21 cellular contexts compared by ENCODE assay signal in the genomic region with DNA sequence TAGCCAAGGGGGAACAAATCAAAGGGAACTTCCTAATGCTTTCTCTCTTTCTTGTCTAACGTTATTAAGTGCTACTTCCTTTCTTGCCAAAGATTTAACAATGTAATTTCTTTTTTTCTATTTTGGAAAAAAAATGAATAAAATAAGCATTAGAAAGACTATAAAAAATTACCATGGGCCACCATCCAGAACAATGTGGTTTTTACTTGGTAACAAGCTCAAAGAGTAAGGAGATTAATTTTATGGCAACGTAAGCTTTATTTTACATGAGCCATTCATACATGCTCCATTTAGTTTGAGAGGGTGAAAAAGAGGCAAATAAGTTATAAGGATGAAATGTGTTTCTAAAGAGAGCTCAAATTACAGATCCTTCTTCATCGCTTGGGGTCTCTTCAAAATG.
"Had no signal": no experiment of that assay in that cellular context is flagged by ENCODE, and none has a peak within 500 bp of the region (broad histone marks: within the 10 kb centered on the region; RNA-seq: fewer than 3 reads in every experiment).

No MANE protein-coding gene starts in this region.

- H3K27ac ChIP-seq: coronary artery, esophagus squamous epithelium, heart right ventricle, lower lobe of right lung, neural progenitor cell, spleen, thyroid gland, upper lobe of right lung had no signal

- DNase-seq: activated CD4-positive, alpha-beta memory T cell treated with anti-CD3 and anti-CD28 coated beads, Interleukin-2, amount 10 ng/mL, durations not matched to agents 7 days and 5 days; activated gamma-delta T cell treated with Interleukin-2 at 50 U/mL for 16 hours; activated T-cell treated with anti-CD3 and anti-CD28 coated beads for 4 hours; aorta; cerebellar nuclear complex; esophagus squamous epithelium; foreskin fibroblast; heart right ventricle; islet precursor cell; left colon; lower lobe of right lung; naive thymus-derived CD4-positive, alpha-beta T cell; retina; spleen; stimulated activated CD4-positive, alpha-beta T cell treated with anti-CD3 and anti-CD28 coated beads, Interleukin-4, amount 100 ng/mL, for 4 hours; stimulated activated naive CD8-positive, alpha-beta T cell treated with anti-CD3 and anti-CD28 coated beads, Interleukin-15, Interleukin-2, amounts not matched to agents 100 U/mL and 50 U/mL, for 24 hours; T1000; thyroid gland; upper lobe of right lung had no signal

- H3K9ac ChIP-seq: neural progenitor cell had no signal

- H3K4me1 ChIP-seq: lower lobe of right lung, thyroid gland, upper lobe of right lung had no signal

- H3K36me3 ChIP-seq: lower lobe of right lung, neural progenitor cell, thyroid gland, upper lobe of right lung had no signal

- H3K4me3 ChIP-seq: coronary artery, esophagus squamous epithelium, heart right ventricle, lower lobe of right lung, neural progenitor cell, spleen, thyroid gland, upper lobe of right lung had no signal

- H3K9me3 ChIP-seq: esophagus squamous epithelium, lower lobe of right lung, spleen, thyroid gland, upper lobe of right lung had no signal

- H3K27me3 ChIP-seq: esophagus squamous epithelium, heart right ventricle, neural progenitor cell, spleen, thyroid gland, upper lobe of right lung had no signal
